Comparison of ENCODE assay signal across 28 cellular contexts in genomic region chr6:143146186-143146831, GRCh38.
A peak's percentile ranks its signal among the peaks of the same experiment; 100 is the strongest.
DNase-seq lines count a peak whose midpoint lies in the region; ATAC-seq, FAIRE-seq and TF ChIP-seq lines count a peak whose summit lies in the region.
"Had no signal": no experiment of that assay in that cellular context is flagged by ENCODE, and none has a peak within 500 bp of the region (broad histone marks: within the 10 kb centered on the region; RNA-seq: fewer than 3 reads in every experiment).

No MANE protein-coding gene starts in this region.

- no peaks in the 10 kb centered on the region for H3K9me3 Mint-ChIP-seq in stimulated activated effector memory CD8-positive, alpha-beta T cell treated with anti-CD3 and anti-CD28 coated beads, Interleukin-12 subunit alpha, Interleukin-12 subunit beta, amount 100 ng/mL, for 72 hours
- H3K9me3 Mint-ChIP-seq: activated naive CD4-positive, alpha-beta T cell treated with anti-CD3 and anti-CD28 coated beads, Interleukin-2, amount 50 U/mL, for 24 hours; central memory CD8-positive, alpha-beta T cell; stimulated activated memory B cell treated with anti-CD40 and anti-IgM and Interleukin-4, amounts not matched to agents 10 μg/mL and 1 μg/mL and 100 μg/mL, for 72 hours had no signal

- H3K9ac ChIP-seq in HepG2 (ENCODE audit: insufficient read depth, low read depth, low read length), result no peak overlapping the region
- H3K9ac ChIP-seq: SK-N-SH had no signal

- ATAC-seq in HepG2 (no peak), right lobe of liver (no peak), GM21447 (IDR thresholded peaks at IDR 0.05; ENCODE audit: unreplicated experiment) (peak; percentile 43), HG02973 (IDR thresholded peaks at IDR 0.05; ENCODE audit: unreplicated experiment) (peak; percentile 70), HG02870 (IDR thresholded peaks at IDR 0.05; ENCODE audit: unreplicated experiment) (no peak)
- ATAC-seq in stimulated activated effector memory CD8-positive, alpha-beta T cell treated with anti-CD3 and anti-CD28 coated beads, Interleukin-12 subunit alpha, Interleukin-12 subunit beta, amount 100 ng/mL, for 72 hours, result peak; percentile 52
- ATAC-seq: naive thymus-derived CD8-positive, alpha-beta T cell; stimulated activated memory B cell treated with anti-CD40 and anti-IgM and Interleukin-4, amounts not matched to agents 10 μg/mL and 1 μg/mL and 100 μg/mL, for 72 hours had no signal

- H3K9me3 ChIP-seq in HepG2 (ENCODE audit: low read length), result no peaks in the 10 kb centered on the region
- H3K9me3 ChIP-seq in right lobe of liver, result no peaks in the 10 kb centered on the region
- H3K9me3 ChIP-seq: BE2C, left ventricle myocardium inferior, SK-N-SH, testis had no signal

- in situ Hi-C loops in HepG2 (cut with HindIII; ENCODE audit: extremely low pct_ligation_motif_present, low pct_unique_long_range_greater_than_20kb), result no loop called here

- no peak overlapping the region for H3K27ac ChIP-seq in HepG2 (ENCODE audit: extremely low read length, insufficient read depth, low read length)
- no peak overlapping the region for H3K27ac ChIP-seq in right lobe of liver
- H3K27ac ChIP-seq: left ventricle myocardium inferior had no signal

- no peak for TF ChIP-seq POLR2A in HepG2 (IDR thresholded peaks at IDR 0.05; ENCODE audit: insufficient read depth in 1 of 2, low read depth in 2 of 2, low read length in 2 of 2)
- TF ChIP-seq POLR2A in right lobe of liver (IDR thresholded peaks at IDR 0.05), result no peak

- 95% methylated on average over 3 of the region's 3 CpGs for WGBS in HepG2 (ENCODE audit: low lambda C conversion rate)
- 72% methylated on average over 3 of the region's 3 CpGs for WGBS in right lobe of liver (ENCODE audit: insufficient coverage, low coverage, low lambda C conversion rate, missing lambda C conversion rate)

- POLR2A ChIA-PET in HepG2 (lab: Yijun Ruan, JAX), result no interaction called here

- no peaks in the 10 kb centered on the region for H4K20me1 ChIP-seq in HepG2 (ENCODE audit: insufficient read depth, low read length)

- no peak overlapping the region for H3K4me3 Mint-ChIP-seq in stimulated activated effector memory CD8-positive, alpha-beta T cell treated with anti-CD3 and anti-CD28 coated beads, Interleukin-12 subunit alpha, Interleukin-12 subunit beta, amount 100 ng/mL, for 72 hours
- H3K4me3 Mint-ChIP-seq: activated naive CD4-positive, alpha-beta T cell treated with anti-CD3 and anti-CD28 coated beads, Interleukin-2, amount 50 U/mL, for 24 hours; central memory CD8-positive, alpha-beta T cell; naive thymus-derived CD8-positive, alpha-beta T cell; stimulated activated memory B cell treated with anti-CD40 and anti-IgM and Interleukin-4, amounts not matched to agents 10 μg/mL and 1 μg/mL and 100 μg/mL, for 72 hours had no signal

- TF ChIP-seq RAD21 in HepG2 (CRISPR knock-in tag; IDR thresholded peaks at IDR 0.05), result no peak

- intact Hi-C loops in HepG2 (cut with micrococcal nuclease; ENCODE audit: unreplicated experiment), result no loop called here
- intact Hi-C loops in right lobe of liver (cut with DNase I), result no loop called here

- no peak overlapping the region for H3K4me2 ChIP-seq in HepG2 (ENCODE audit: low read depth, low read length)
- H3K4me2 ChIP-seq: SK-N-SH, smooth muscle cell had no signal

- peaks cover 6% of the 10 kb centered on the region for H3K4me1 Mint-ChIP-seq in stimulated activated effector memory CD8-positive, alpha-beta T cell treated with anti-CD3 and anti-CD28 coated beads, Interleukin-12 subunit alpha, Interleukin-12 subunit beta, amount 100 ng/mL, for 72 hours
- H3K4me1 Mint-ChIP-seq: central memory CD8-positive, alpha-beta T cell; naive thymus-derived CD8-positive, alpha-beta T cell had no signal

- H3K4me3 ChIP-seq in HepG2 (replicated peaks in 1 of 3; ENCODE audit: insufficient read depth in 1 of 3, low read depth in 2 of 3, low read length in 3 of 3) (no peak overlapping the region), right lobe of liver (no peak overlapping the region)
- H3K4me3 ChIP-seq: left ventricle myocardium inferior, smooth muscle cell, testis had no signal

- H3K27ac Mint-ChIP-seq in stimulated activated effector memory CD8-positive, alpha-beta T cell treated with anti-CD3 and anti-CD28 coated beads, Interleukin-12 subunit alpha, Interleukin-12 subunit beta, amount 100 ng/mL, for 72 hours, result no peak overlapping the region
- H3K27ac Mint-ChIP-seq: activated naive CD4-positive, alpha-beta T cell treated with anti-CD3 and anti-CD28 coated beads, Interleukin-2, amount 50 U/mL, for 24 hours; stimulated activated memory B cell treated with anti-CD40 and anti-IgM and Interleukin-4, amounts not matched to agents 10 μg/mL and 1 μg/mL and 100 μg/mL, for 72 hours had no signal

- H3K36me3 Mint-ChIP-seq in stimulated activated effector memory CD8-positive, alpha-beta T cell treated with anti-CD3 and anti-CD28 coated beads, Interleukin-12 subunit alpha, Interleukin-12 subunit beta, amount 100 ng/mL, for 72 hours, result no peaks in the 10 kb centered on the region

- no peaks in the 10 kb centered on the region for H3K27me3 ChIP-seq in HepG2 (ENCODE audit: control insufficient read depth in 1 of 2, insufficient read depth in 2 of 2, low read length in 2 of 2)
- H3K27me3 ChIP-seq in right lobe of liver, result no peaks in the 10 kb centered on the region
- H3K27me3 ChIP-seq: BE2C, testis had no signal

- H3K79me2 ChIP-seq in HepG2 (ENCODE audit: insufficient read depth, low read length), result no peaks in the 10 kb centered on the region

- DNase-seq in HepG2 (ENCODE audit: low spot score) (no peak), right lobe of liver (no peak), NCI-H1092 treated with DMSO at 0.1 percent for 48 hours (lab: John Stamatoyannopoulos, UW) (no peak), A172 (ENCODE audit: low spot score) (no peak)
- DNase-seq in stimulated activated effector memory CD8-positive, alpha-beta T cell treated with anti-CD3 and anti-CD28 coated beads, Interleukin-12 subunit alpha, Interleukin-12 subunit beta, amount 100 ng/mL, for 72 hours (ENCODE audit: low spot score in 2 of 2), result no peak
- DNase-seq: activated CD4-positive, alpha-beta T cell treated with anti-CD3 and anti-CD28 coated beads for 48 hours; BE2C; GDM1; hypothalamus; left ventricle myocardium inferior; naive thymus-derived CD8-positive, alpha-beta T cell; NCI-H1105 treated with DMSO at 0.1 percent for 48 hours; NCI-H2029 treated with DMSO at 0.1 percent for 48 hours; NCI-H226; NCI-H82; occipital lobe; SK-N-SH; stimulated activated CD4-positive, alpha-beta T cell treated with anti-CD3 and anti-CD28 coated beads, Interleukin-2, amount 100 ng/mL, for 48 hours; T-helper 2 cell; testis had no signal

- TF ChIP-seq CTCF in HepG2 (CRISPR knock-in tag; IDR thresholded peaks at IDR 0.05), result no peak
- TF ChIP-seq CTCF in right lobe of liver (IDR thresholded peaks at IDR 0.05), result no peak

- H3K36me3 ChIP-seq in HepG2 (replicated peaks in 1 of 2; ENCODE audit: control insufficient read depth in 1 of 2, insufficient read depth in 2 of 2, low read length in 2 of 2) (peaks cover 0 to 14% of the 10 kb centered on the region in 2 experiments; a peak in 3 of 5 replicates), right lobe of liver (no peaks in the 10 kb centered on the region)
- H3K36me3 ChIP-seq: BE2C had no signal

- CTCF ChIA-PET in HepG2 (lab: Yijun Ruan, JAX; ENCODE audit: low intra/inter-chr PET ratio, low total read pairs), result no interaction called here

- H2AFZ ChIP-seq in HepG2 (ENCODE audit: low read length), result no peak overlapping the region

- no peaks in the 10 kb centered on the region for H3K4me1 ChIP-seq in HepG2 (ENCODE audit: insufficient read depth, low read length)
- H3K4me1 ChIP-seq in right lobe of liver, result no peaks in the 10 kb centered on the region
- H3K4me1 ChIP-seq: BE2C had no signal

- no peak for FAIRE-seq in HepG2 (lab: Jason Lieb, UNC)
- FAIRE-seq: urothelium cell line had no signal

- BruUV-seq in HepG2 (replicated peaks; lab: Mats Ljungman, UMichigan), result no TSS peak

- TF ChIP-seq EP300 in HepG2 (IDR thresholded peaks at IDR 0.05; ENCODE audit: low read depth in 2 of 2, low read length in 2 of 2) (no peak), HepG2 (CRISPR knock-in tag; IDR thresholded peaks at IDR 0.05; ENCODE audit: borderline replicate concordance) (no peak)

TF ChIP-seq in HepG2, 621 proteins besides CTCF, POLR2A, EP300 and RAD21 (continues in another document):
- TF ChIP-seq SP140L (CRISPR knock-in tag; IDR thresholded peaks at IDR 0.05; ENCODE audit: borderline replicate concordance) (no peak), ZNF768 (CRISPR knock-in tag; IDR thresholded peaks at IDR 0.05) (no peak), SOX6 (IDR thresholded peaks at IDR 0.05) (no peak), SOX6 (CRISPR knock-in tag; IDR thresholded peaks at IDR 0.05) (no peak), MEIS1 (CRISPR knock-in tag; IDR thresholded peaks at IDR 0.05; ENCODE audit: borderline replicate concordance) (no peak), MAZ (IDR thresholded peaks at IDR 0.05; ENCODE audit: borderline replicate concordance, low read depth, low read length) (no peak), MAZ (CRISPR knock-in tag; IDR thresholded peaks at IDR 0.05; ENCODE audit: low read depth) (no peak), HNRNPK (IDR thresholded peaks at IDR 0.05; ENCODE audit: low read depth, low read length, poor library complexity, severe bottlenecking) (peak; percentile 89), SRSF4 (IDR thresholded peaks at IDR 0.05; ENCODE audit: low read depth, low read length, poor library complexity, severe bottlenecking) (no peak), POLR2AphosphoS2 (IDR thresholded peaks at IDR 0.05; ENCODE audit: low read depth, low read length) (no peak), AHR (CRISPR knock-in tag; IDR thresholded peaks at IDR 0.05) (no peak), NFRKB (IDR thresholded peaks at IDR 0.05) (no peak), JDP2 (CRISPR knock-in tag; IDR thresholded peaks at IDR 0.05; ENCODE audit: borderline replicate concordance) (no peak), CC2D1A (CRISPR knock-in tag; IDR thresholded peaks at IDR 0.05) (no peak), PCBP2 (optimal IDR thresholded peaks at IDR 0.05; ENCODE audit: low read depth, low read length, poor library complexity, severe bottlenecking) (peak; percentile 21), MEIS2 (CRISPR knock-in tag; IDR thresholded peaks at IDR 0.05) (no peak)
- TF ChIP-seq, protein P1, sequence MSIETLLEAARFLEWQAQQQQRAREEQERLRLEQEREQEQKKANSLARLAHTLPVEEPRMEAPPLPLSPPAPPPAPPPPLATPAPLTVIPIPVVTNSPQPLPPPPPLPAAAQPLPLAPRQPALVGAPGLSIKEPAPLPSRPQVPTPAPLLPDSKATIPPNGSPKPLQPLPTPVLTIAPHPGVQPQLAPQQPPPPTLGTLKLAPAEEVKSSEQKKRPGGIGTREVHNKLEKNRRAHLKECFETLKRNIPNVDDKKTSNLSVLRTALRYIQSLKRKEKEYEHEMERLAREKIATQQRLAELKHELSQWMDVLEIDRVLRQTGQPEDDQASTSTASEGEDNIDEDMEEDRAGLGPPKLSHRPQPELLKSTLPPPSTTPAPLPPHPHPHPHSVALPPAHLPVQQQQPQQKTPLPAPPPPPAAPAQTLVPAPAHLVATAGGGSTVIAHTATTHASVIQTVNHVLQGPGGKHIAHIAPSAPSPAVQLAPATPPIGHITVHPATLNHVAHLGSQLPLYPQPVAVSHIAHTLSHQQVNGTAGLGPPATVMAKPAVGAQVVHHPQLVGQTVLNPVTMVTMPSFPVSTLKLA (IDR thresholded peaks at IDR 0.05), result peak; percentile 64

Comparison
In these comparisons a context has a peak if more than half of its experiments do, and no peak if none do; other contexts are left out.
1. ATAC-seq: peak in GM21447 (single experiment), HG02973 (single experiment) and stimulated activated effector memory CD8-positive, alpha-beta T cell treated with anti-CD3 and anti-CD28 coated beads, Interleukin-12 subunit alpha, Interleukin-12 subunit beta, amount 100 ng/mL, for 72 hours (single experiment); none in HepG2 (single experiment), right lobe of liver (0 of 4) and HG02870 (single experiment).